In genomic region chr11:123020968-123021367, GRCh38 we compare ENCODE assay signal across 8 cellular contexts. TPM values are rescaled to one million over a fixed set of nuclear protein-coding genes. Genes with fewer than 3 reads are reported as not detected.
DNase-seq lines count a peak whose midpoint lies in the region; ATAC-seq and TF ChIP-seq lines count a peak whose summit lies in the region.

No MANE protein-coding gene starts in this region.

- no peaks in the 10 kb centered on the region for H3K27me3 ChIP-seq in iPS DF 6.9 (ENCODE audit: control insufficient read depth, insufficient read depth, low read length)

- no peak overlapping the region for H3K27ac ChIP-seq in iPS DF 6.9 (ENCODE audit: low read length)

- peak; percentile 73 for ATAC-seq in HG03280 (IDR thresholded peaks at IDR 0.05; ENCODE audit: unreplicated experiment)
- peak; percentile 67 to 70 for ATAC-seq in activated T-cell treated with anti-CD3 and anti-CD28 coated beads, Interleukin-2, amount 50 U/mL, for 72 hours (replicated peaks in 1 of 2)
- peak; percentile 91 to 94 for ATAC-seq in stimulated activated naive B cell treated with anti-CD40 and anti-IgM and Interleukin-4, amounts not matched to agents 10 μg/mL and 1 μg/mL and 100 μg/mL, for 72 hours (replicated peaks)

- no peaks in the 10 kb centered on the region for H3K9me3 ChIP-seq in iPS DF 6.9 (ENCODE audit: control insufficient read depth, insufficient read depth, low read length)

- no peak overlapping the region for H3K4me3 Mint-ChIP-seq in activated T-cell treated with anti-CD3 and anti-CD28 coated beads, Interleukin-2, amount 50 U/mL, for 72 hours
- no peak overlapping the region for H3K4me3 Mint-ChIP-seq in stimulated activated naive B cell treated with anti-CD40 and anti-IgM and Interleukin-4, amounts not matched to agents 10 μg/mL and 1 μg/mL and 100 μg/mL, for 72 hours

- no peak overlapping the region for H3K27ac Mint-ChIP-seq in activated T-cell treated with anti-CD3 and anti-CD28 coated beads, Interleukin-2, amount 50 U/mL, for 72 hours
- no peak overlapping the region for H3K27ac Mint-ChIP-seq in stimulated activated naive B cell treated with anti-CD40 and anti-IgM and Interleukin-4, amounts not matched to agents 10 μg/mL and 1 μg/mL and 100 μg/mL, for 72 hours

- WGBS in iPS DF 6.9 (ENCODE audit: insufficient coverage, insufficient read length): no CpG with 5 or more reads among the region's 2 CpGs

- H3K4me1 ChIP-seq in iPS DF 6.9 (ENCODE audit: control insufficient read depth, insufficient read depth, low read length): no peaks in the 10 kb centered on the region

- peaks cover 17% of the 10 kb centered on the region for H3K27me3 Mint-ChIP-seq in activated T-cell treated with anti-CD3 and anti-CD28 coated beads, Interleukin-2, amount 50 U/mL, for 72 hours (ENCODE audit: low read depth)
- peaks cover 8 to 11% of the 10 kb centered on the region in 2 donors for H3K27me3 Mint-ChIP-seq in stimulated activated naive B cell treated with anti-CD40 and anti-IgM and Interleukin-4, amounts not matched to agents 10 μg/mL and 1 μg/mL and 100 μg/mL, for 72 hours

- no peaks in the 10 kb centered on the region for H3K36me3 Mint-ChIP-seq in activated T-cell treated with anti-CD3 and anti-CD28 coated beads, Interleukin-2, amount 50 U/mL, for 72 hours (ENCODE audit: insufficient read depth in 2 of 2)
- no peaks in the 10 kb centered on the region for H3K36me3 Mint-ChIP-seq in stimulated activated naive B cell treated with anti-CD40 and anti-IgM and Interleukin-4, amounts not matched to agents 10 μg/mL and 1 μg/mL and 100 μg/mL, for 72 hours

- H3K4me1 Mint-ChIP-seq in activated T-cell treated with anti-CD3 and anti-CD28 coated beads, Interleukin-2, amount 50 U/mL, for 72 hours (ENCODE audit: low read depth): peaks cover 15% of the 10 kb centered on the region
- H3K4me1 Mint-ChIP-seq in stimulated activated naive B cell treated with anti-CD40 and anti-IgM and Interleukin-4, amounts not matched to agents 10 μg/mL and 1 μg/mL and 100 μg/mL, for 72 hours: peaks cover 4 to 11% of the 10 kb centered on the region in 2 donors

- DNase-seq in AG09309 (ENCODE audit: low read depth): no peak
- peak; percentile 69 to 81 for DNase-seq in NOMO-1 (lab: John Stamatoyannopoulos, UW; ENCODE audit: unreplicated experiment in 2 of 2)
- DNase-seq in activated T-cell treated with anti-CD3 and anti-CD28 coated beads, Interleukin-2, amount 50 U/mL, for 72 hours: peak; percentile 25 to 36
- DNase-seq in iPS DF 6.9 (ENCODE audit: low read depth, low spot score): peak; percentile 31
- peak; percentile 6 for DNase-seq in stimulated activated naive B cell treated with anti-CD40 and anti-IgM and Interleukin-4, amounts not matched to agents 10 μg/mL and 1 μg/mL and 100 μg/mL, for 72 hours
- no peak for DNase-seq in NCI-H187 treated with DMSO at 0.1 percent for 48 hours (lab: John Stamatoyannopoulos, UW)

- H3K9me3 Mint-ChIP-seq in activated T-cell treated with anti-CD3 and anti-CD28 coated beads, Interleukin-2, amount 50 U/mL, for 72 hours: no peaks in the 10 kb centered on the region
- H3K9me3 Mint-ChIP-seq in stimulated activated naive B cell treated with anti-CD40 and anti-IgM and Interleukin-4, amounts not matched to agents 10 μg/mL and 1 μg/mL and 100 μg/mL, for 72 hours: no peaks in the 10 kb centered on the region

- H3K4me3 ChIP-seq in AG09309 (ENCODE audit: control insufficient read depth, low read depth, low read length) (no peak overlapping the region), iPS DF 6.9 (ENCODE audit: low read length) (no peak overlapping the region)

- TF ChIP-seq CTCF in AG09309 (IDR thresholded peaks at IDR 0.05; ENCODE audit: control insufficient read depth, insufficient read depth, low read depth, low read length, missing control alignments) (peak; percentile 77), GM12872 (IDR thresholded peaks at IDR 0.05; ENCODE audit: insufficient read depth, low read depth, low read length) (peak; percentile 67)

- no peaks in the 10 kb centered on the region for H3K36me3 ChIP-seq in iPS DF 6.9 (ENCODE audit: control insufficient read depth, insufficient read depth, low read length)

RNA-seq across cellular contexts. Expression of gene BSX, which starts 39.3 kb away (rescaled TPM):
- total RNA-seq in activated T-cell treated with anti-CD3 and anti-CD28 coated beads, Interleukin-2, amount 50 U/mL, for 72 hours: not detected

RNA-seq across cellular contexts. Expression of gene HSPA8, which starts 41.0 kb away (rescaled TPM):
- 1,000 to 10,000 TPM; 1,108 to 1,228 TPM for total RNA-seq in activated T-cell treated with anti-CD3 and anti-CD28 coated beads, Interleukin-2, amount 50 U/mL, for 72 hours

Comparison
In these comparisons a context has a peak if more than half of its experiments do, and no peak if none do; other contexts are left out.
1. DNase-seq: peak in NOMO-1 (2 of 2), activated T-cell treated with anti-CD3 and anti-CD28 coated beads, Interleukin-2, amount 50 U/mL, for 72 hours (2 of 2), iPS DF 6.9 (single experiment) and stimulated activated naive B cell treated with anti-CD40 and anti-IgM and Interleukin-4, amounts not matched to agents 10 μg/mL and 1 μg/mL and 100 μg/mL, for 72 hours (single experiment); none in AG09309 (single experiment) and NCI-H187 treated with DMSO at 0.1 percent for 48 hours (single experiment).
2. Peak in every context shown above with its lines, with median percentiles within 50 percentile points of each other: ATAC-seq.